In genomic region chr3:121018917-121019321, GRCh38 we compare ENCODE assay signal across 22 cellular contexts.
"Had no signal": no experiment of that assay in that cellular context is flagged by ENCODE, and none has a peak within 500 bp of the region (broad histone marks: within the 10 kb centered on the region; RNA-seq: fewer than 3 reads in every experiment).

No MANE protein-coding gene starts in this region.

- H3K4me3 ChIP-seq: ascending aorta, ovary, right lobe of liver had no signal

- H3K4me1 ChIP-seq: ascending aorta, right lobe of liver had no signal

- FAIRE-seq: small intestine had no signal

- H3K36me3 ChIP-seq: ascending aorta, ovary, right lobe of liver had no signal

- H3K27ac ChIP-seq: ascending aorta, ovary, right lobe of liver had no signal

- H3K36me3 Mint-ChIP-seq: activated naive CD4-positive, alpha-beta T cell treated with anti-CD3 and anti-CD28 coated beads, Interleukin-2, amount 10 ng/mL, durations not matched to agents 7 days and 5 days; naive thymus-derived CD8-positive, alpha-beta T cell had no signal

- DNase-seq: activated CD4-positive, alpha-beta T cell treated with anti-CD3 and anti-CD28 coated beads, Interleukin-2, amount 10 ng/mL, durations not matched to agents 7 days and 5 days; activated CD8-positive, alpha-beta T cell treated with anti-CD3 and anti-CD28 coated beads, Interleukin-2, amount 10 ng/mL, durations not matched to agents 7 days and 5 days; activated naive CD4-positive, alpha-beta T cell treated with anti-CD3 and anti-CD28 coated beads, Interleukin-2, amount 10 ng/mL, durations not matched to agents 7 days and 5 days; activated naive CD8-positive, alpha-beta T cell treated with anti-CD3 and anti-CD28 coated beads, Interleukin-2, amount 50 U/mL, for 24 hours; activated T-cell treated with anti-CD3 and anti-CD28 coated beads, Interleukin-2, amount 50 U/mL, for 24 hours; cerebellar nuclear complex; cortex of kidney; effector CD4-positive, alpha-beta T cell; hippocampal formation; kidney glomerular epithelial cell; mesenchymal stem cell; naive thymus-derived CD8-positive, alpha-beta T cell; ovary; small intestine; stimulated activated CD4-positive, alpha-beta T cell treated with anti-CD3 and anti-CD28 coated beads, Interleukin-4, amount 100 ng/mL, for 1 hour; stimulated activated naive CD8-positive, alpha-beta T cell treated with anti-CD3 and anti-CD28 coated beads, Interleukin-15, amount 100 ng/mL, for 72 hours; T-helper 1 cell; T-helper 9 cell; trophoblast cell had no signal

- H3K27ac Mint-ChIP-seq: activated CD4-positive, alpha-beta T cell treated with anti-CD3 and anti-CD28 coated beads, Interleukin-2, amount 10 ng/mL, durations not matched to agents 7 days and 5 days; activated CD8-positive, alpha-beta T cell treated with anti-CD3 and anti-CD28 coated beads, Interleukin-2, amount 10 ng/mL, durations not matched to agents 7 days and 5 days; activated naive CD4-positive, alpha-beta T cell treated with anti-CD3 and anti-CD28 coated beads, Interleukin-2, amount 10 ng/mL, durations not matched to agents 7 days and 5 days; activated naive CD8-positive, alpha-beta T cell treated with anti-CD3 and anti-CD28 coated beads, Interleukin-2, amount 50 U/mL, for 24 hours; activated T-cell treated with anti-CD3 and anti-CD28 coated beads, Interleukin-2, amount 50 U/mL, for 24 hours; activated T-helper 2 cell treated with anti-CD3 and anti-CD28 coated beads, Interferon-gamma antibody, Interleukin-2, Interleukin-4, amounts not matched to agents 10 μg/mL and 5 μg/mL and 100 μg/mL, durations not matched to agents 14 hours and 24 hours and 36 hours; stimulated activated naive CD8-positive, alpha-beta T cell treated with anti-CD3 and anti-CD28 coated beads, Interleukin-15, amount 100 ng/mL, for 72 hours had no signal

- H3K27me3 ChIP-seq: ascending aorta, ovary, right lobe of liver had no signal

- H3K27me3 Mint-ChIP-seq: activated CD4-positive, alpha-beta T cell treated with anti-CD3 and anti-CD28 coated beads, Interleukin-2, amount 10 ng/mL, durations not matched to agents 7 days and 5 days; activated naive CD4-positive, alpha-beta T cell treated with anti-CD3 and anti-CD28 coated beads, Interleukin-2, amount 10 ng/mL, durations not matched to agents 7 days and 5 days; activated naive CD8-positive, alpha-beta T cell treated with anti-CD3 and anti-CD28 coated beads, Interleukin-2, amount 50 U/mL, for 24 hours; activated T-cell treated with anti-CD3 and anti-CD28 coated beads, Interleukin-2, amount 50 U/mL, for 24 hours; naive thymus-derived CD8-positive, alpha-beta T cell; stimulated activated naive CD8-positive, alpha-beta T cell treated with anti-CD3 and anti-CD28 coated beads, Interleukin-15, amount 100 ng/mL, for 72 hours had no signal

- H3K4me3 Mint-ChIP-seq: activated CD4-positive, alpha-beta T cell treated with anti-CD3 and anti-CD28 coated beads, Interleukin-2, amount 10 ng/mL, durations not matched to agents 7 days and 5 days; activated CD8-positive, alpha-beta T cell treated with anti-CD3 and anti-CD28 coated beads, Interleukin-2, amount 10 ng/mL, durations not matched to agents 7 days and 5 days; activated naive CD4-positive, alpha-beta T cell treated with anti-CD3 and anti-CD28 coated beads, Interleukin-2, amount 10 ng/mL, durations not matched to agents 7 days and 5 days; activated naive CD8-positive, alpha-beta T cell treated with anti-CD3 and anti-CD28 coated beads, Interleukin-2, amount 50 U/mL, for 24 hours; activated T-cell treated with anti-CD3 and anti-CD28 coated beads, Interleukin-2, amount 50 U/mL, for 24 hours; naive thymus-derived CD8-positive, alpha-beta T cell; stimulated activated naive CD8-positive, alpha-beta T cell treated with anti-CD3 and anti-CD28 coated beads, Interleukin-15, amount 100 ng/mL, for 72 hours had no signal

- H3K9me3 ChIP-seq: ovary, right lobe of liver had no signal

- H3K4me1 Mint-ChIP-seq: activated CD4-positive, alpha-beta T cell treated with anti-CD3 and anti-CD28 coated beads, Interleukin-2, amount 10 ng/mL, durations not matched to agents 7 days and 5 days; activated naive CD4-positive, alpha-beta T cell treated with anti-CD3 and anti-CD28 coated beads, Interleukin-2, amount 10 ng/mL, durations not matched to agents 7 days and 5 days; activated naive CD8-positive, alpha-beta T cell treated with anti-CD3 and anti-CD28 coated beads, Interleukin-2, amount 50 U/mL, for 24 hours; naive thymus-derived CD8-positive, alpha-beta T cell; stimulated activated naive CD8-positive, alpha-beta T cell treated with anti-CD3 and anti-CD28 coated beads, Interleukin-15, amount 100 ng/mL, for 72 hours had no signal
